Comparison of ENCODE assay signal across 7 cellular contexts in genomic region chr2:31233216-31233615, GRCh38. TPM values are rescaled to one million over a fixed set of nuclear protein-coding genes. Genes with fewer than 3 reads are reported as not detected.
DNase-seq lines count a peak whose midpoint lies in the region; ATAC-seq and TF ChIP-seq lines count a peak whose summit lies in the region.

No MANE protein-coding gene starts in this region.

- peak overlapping the region; percentile 57 for H3K27ac ChIP-seq in DND-41 (ENCODE audit: low read length)

- DNase-seq in DND-41 (no peak), M059J (ENCODE audit: low read depth) (peak; percentile 17), astrocyte of the spinal cord (ENCODE audit: low read depth, low spot score) (peak; percentile 11), COR-L47 (lab: John Stamatoyannopoulos, UW) (no peak)
- DNase-seq in natural killer cell treated with Interleukin-12 subunit alpha and Interleukin-12 subunit beta and Interleukin-15 and Interleukin-18, amount 100 ng/mL, for 72 hours (ENCODE audit: low spot score) = no peak

- H3K4me1 ChIP-seq in DND-41 (ENCODE audit: insufficient read depth, low read length) = peaks cover 26% of the 10 kb centered on the region

- H3K4me3 ChIP-seq in DND-41 (ENCODE audit: low read depth in 1 of 2, low read length in 2 of 2) = peak overlapping the region; percentile 18 to 65; a peak in 3 of 4 replicates
- no peak overlapping the region for H3K4me3 ChIP-seq in astrocyte of the spinal cord (ENCODE audit: low read depth, low read length)

- H3K9me3 ChIP-seq in DND-41 (ENCODE audit: insufficient read depth, low read length, severe bottlenecking) = no peaks in the 10 kb centered on the region

- H3K27ac Mint-ChIP-seq in natural killer cell treated with Interleukin-12 subunit alpha and Interleukin-12 subunit beta and Interleukin-15 and Interleukin-18, amount 100 ng/mL, for 72 hours = peak overlapping the region in 1 of 2 donors; percentile 17

- peaks cover 17 to 19% of the 10 kb centered on the region in 2 donors for H3K4me1 Mint-ChIP-seq in natural killer cell treated with Interleukin-12 subunit alpha and Interleukin-12 subunit beta and Interleukin-15 and Interleukin-18, amount 100 ng/mL, for 72 hours (ENCODE audit: low read depth in 2 of 2)

- peak overlapping the region; percentile 93 for H2AFZ ChIP-seq in DND-41 (ENCODE audit: low read depth, low read length)

- no peaks in the 10 kb centered on the region for H3K36me3 ChIP-seq in DND-41 (ENCODE audit: insufficient read depth, low read length)

- no peak for TF ChIP-seq CTCF in DND-41 (IDR thresholded peaks at IDR 0.05; ENCODE audit: borderline replicate concordance, extremely low read depth, low read length, poor library complexity, severe bottlenecking)
- no peak for TF ChIP-seq CTCF in astrocyte of the spinal cord (IDR thresholded peaks at IDR 0.05; ENCODE audit: low read depth, low read length)

- H3K27me3 Mint-ChIP-seq in natural killer cell treated with Interleukin-12 subunit alpha and Interleukin-12 subunit beta and Interleukin-15 and Interleukin-18, amount 100 ng/mL, for 72 hours = peaks cover 0 to 17% of the 10 kb centered on the region in 2 donors

- peak overlapping the region; percentile 81 for H3K4me2 ChIP-seq in DND-41 (ENCODE audit: insufficient read depth, low read length)

- H3K9me3 Mint-ChIP-seq in natural killer cell treated with Interleukin-12 subunit alpha and Interleukin-12 subunit beta and Interleukin-15 and Interleukin-18, amount 100 ng/mL, for 72 hours = no peaks in the 10 kb centered on the region

- no peaks in the 10 kb centered on the region for H3K27me3 ChIP-seq in DND-41 (ENCODE audit: insufficient read depth, low read length, poor library complexity)

- no peaks in the 10 kb centered on the region for H3K36me3 Mint-ChIP-seq in natural killer cell treated with Interleukin-12 subunit alpha and Interleukin-12 subunit beta and Interleukin-15 and Interleukin-18, amount 100 ng/mL, for 72 hours

- no peaks in the 10 kb centered on the region for H3K79me2 ChIP-seq in DND-41 (ENCODE audit: insufficient read depth, low read length)

- H4K20me1 ChIP-seq in DND-41 (ENCODE audit: insufficient read depth, low read length) = no peaks in the 10 kb centered on the region

- H3K4me3 Mint-ChIP-seq in natural killer cell treated with Interleukin-12 subunit alpha and Interleukin-12 subunit beta and Interleukin-15 and Interleukin-18, amount 100 ng/mL, for 72 hours = peak overlapping the region; percentile 69

- ATAC-seq in DND-41 (ENCODE audit: insufficient read depth, low read depth) = no peak
- ATAC-seq in natural killer cell treated with Interleukin-12 subunit alpha and Interleukin-12 subunit beta and Interleukin-15 and Interleukin-18, amount 100 ng/mL, for 72 hours = no peak
- no peak for ATAC-seq in HG03571 (IDR thresholded peaks at IDR 0.05; ENCODE audit: unreplicated experiment)
- ATAC-seq in HG02571 (IDR thresholded peaks at IDR 0.05; ENCODE audit: unreplicated experiment) = no peak

- in situ Hi-C loops in astrocyte of the spinal cord (cut with HindIII; ENCODE audit: low sequenced_read_pairs) = no loop called here

- peak overlapping the region; percentile 53 for H3K9ac ChIP-seq in DND-41 (ENCODE audit: low read depth, low read length)

RNA-seq across cellular contexts. Expression of gene EHD3, which starts 0.7 kb away (rescaled TPM):
- total RNA-seq in M059J (2014; rRNA removed; shearing (Covaris generic)) = 9.8 and 19.2 TPM in 2 replicates
- total RNA-seq in natural killer cell treated with Interleukin-12 subunit alpha and Interleukin-12 subunit beta and Interleukin-15 and Interleukin-18, amount 100 ng/mL, for 72 hours = 1 to 10 TPM; 1.7 to 2.9 TPM

RNA-seq across cellular contexts. Expression of gene CAPN14, which starts 15.9 kb away (rescaled TPM):
- 0.30 and 1.0 TPM in 2 replicates for total RNA-seq in M059J (2014; rRNA removed; shearing (Covaris generic))
- total RNA-seq in natural killer cell treated with Interleukin-12 subunit alpha and Interleukin-12 subunit beta and Interleukin-15 and Interleukin-18, amount 100 ng/mL, for 72 hours = 1 to 10 TPM in 1 of 2 donors, under 1 TPM in 1; 0.43 to 1.2 TPM

Comparison
In these comparisons a context has a peak if more than half of its experiments do, and no peak if none do; other contexts are left out.
1. DNase-seq: peak in M059J (single experiment) and astrocyte of the spinal cord (single experiment); none in DND-41 (single experiment), natural killer cell treated with Interleukin-12 subunit alpha and Interleukin-12 subunit beta and Interleukin-15 and Interleukin-18, amount 100 ng/mL, for 72 hours (single experiment) and COR-L47 (single experiment).